15 cellular contexts compared by ENCODE assay signal in genomic region chr13:110511509-110512181, GRCh38. TPM values are rescaled to one million over a fixed set of nuclear protein-coding genes. Genes with fewer than 3 reads are reported as not detected.
DNase-seq lines count a peak whose midpoint lies in the region; ATAC-seq and TF ChIP-seq lines count a peak whose summit lies in the region.
"Had no signal": no experiment of that assay in that cellular context is flagged by ENCODE, and none has a peak within 500 bp of the region (broad histone marks: within the 10 kb centered on the region; RNA-seq: fewer than 3 reads in every experiment).

No MANE protein-coding gene starts in this region.

- DNase-seq in BE2C (peak; percentile 54), WTC11 (ENCODE audit: low spot score) (no peak), neuronal stem cell (ENCODE audit: low spot score) (no peak), lower leg skin (ENCODE audit: low spot score in 2 of 2) (no peak), GF-D8 (lab: John Stamatoyannopoulos, UW) (no peak)
- no peak for DNase-seq in activated CD4-positive, alpha-beta T cell treated with anti-CD3 and anti-CD28 coated beads, Interleukin-2, amount 10 ng/mL, durations not matched to agents 24 days and 14 days
- DNase-seq: CD4-positive, alpha-beta T cell; MV-4-11; NCI-H1930; NCI-H82; OCI-M1; Right ventricle myocardium superior; SW 1271 had no signal

- H2AFZ ChIP-seq in neuronal stem cell (ENCODE audit: low read length) = no peak overlapping the region

- no CpG with 5 or more reads among the region's 31 CpGs for WGBS in neuronal stem cell (ENCODE audit: extremely low coverage in 2 of 2, insufficient read length in 2 of 2, insufficient replicate concordance in 1 of 2), 2 donors
- 93 to 95% methylated on average over 31 of the region's 31 CpGs for WGBS in lower leg skin, 2 donors

- H3K79me1 ChIP-seq in neuronal stem cell (ENCODE audit: low read depth, low read length) = no peaks in the 10 kb centered on the region

- H3K4me3 ChIP-seq in BE2C (ENCODE audit: low read depth, low read length) (no peak overlapping the region), BLaER1 (no peak overlapping the region), neuronal stem cell (ENCODE audit: low read length in 2 of 2) (peak overlapping the region in 1 of 2 donors; percentile 23), lower leg skin (ENCODE audit: low read depth, poor library complexity, severe bottlenecking) (no peak overlapping the region)

- TF ChIP-seq CTCF in BE2C (IDR thresholded peaks at IDR 0.05; ENCODE audit: low read depth, low read length) (peak; percentile 41), WTC11 (IDR thresholded peaks at IDR 0.05) (no peak), lower leg skin (IDR thresholded peaks at IDR 0.05) (no peak)

- no peak overlapping the region for H4K91ac ChIP-seq in neuronal stem cell (ENCODE audit: low read depth, low read length, poor library complexity)

- no peak overlapping the region for H3K9ac ChIP-seq in BLaER1
- no peak overlapping the region for H3K9ac ChIP-seq in neuronal stem cell (ENCODE audit: low read depth, low read length, poor library complexity)
- H3K9ac ChIP-seq: KMS-11 had no signal

- no peaks in the 10 kb centered on the region for H4K20me1 ChIP-seq in BLaER1

- H3K36me3 Mint-ChIP-seq in WTC11 = peaks cover 15% of the 10 kb centered on the region; the same call in 1 of the 2 replicates
- no peaks in the 10 kb centered on the region for H3K36me3 Mint-ChIP-seq in activated CD4-positive, alpha-beta T cell treated with anti-CD3 and anti-CD28 coated beads, Interleukin-2, amount 10 ng/mL, durations not matched to agents 24 days and 14 days (ENCODE audit: low read depth)

- no peaks in the 10 kb centered on the region for H3K9me3 ChIP-seq in BE2C
- H3K9me3 ChIP-seq in BLaER1 = no peaks in the 10 kb centered on the region
- H3K9me3 ChIP-seq in neuronal stem cell (replicated peaks in 1 of 2; ENCODE audit: control insufficient read depth in 2 of 2, insufficient read depth in 1 of 2, low read depth in 1 of 2, low read length in 2 of 2) = peaks cover 3 to 15% of the 10 kb centered on the region in 2 donors

- H2BK12ac ChIP-seq in neuronal stem cell (ENCODE audit: low read length) = no peak overlapping the region

- no peak overlapping the region for H3K14ac ChIP-seq in neuronal stem cell (ENCODE audit: low read length)

- no peak overlapping the region for H2AK5ac ChIP-seq in neuronal stem cell (ENCODE audit: low read depth, low read length)

- intact Hi-C loops in lower leg skin (cut with DNase I; ENCODE audit: low total_unique reads) = no loop called here
- intact Hi-C loops in activated CD4-positive, alpha-beta T cell treated with anti-CD3 and anti-CD28 coated beads, Interleukin-2, amount 10 ng/mL, durations not matched to agents 24 days and 14 days (cut with micrococcal nuclease) = no loop called here

- no peak overlapping the region for H3K4me3 Mint-ChIP-seq in WTC11
- H3K4me3 Mint-ChIP-seq in activated CD4-positive, alpha-beta T cell treated with anti-CD3 and anti-CD28 coated beads, Interleukin-2, amount 10 ng/mL, durations not matched to agents 24 days and 14 days = no peak overlapping the region
- H3K4me3 Mint-ChIP-seq: CD4-positive, alpha-beta T cell had no signal

- no peak overlapping the region for H3K18ac ChIP-seq in neuronal stem cell (ENCODE audit: low read length)

- H3K36me3 ChIP-seq in BE2C (no peaks in the 10 kb centered on the region), BLaER1 (no peaks in the 10 kb centered on the region), neuronal stem cell (replicated peaks in 1 of 2; ENCODE audit: control insufficient read depth in 2 of 2, insufficient read depth in 2 of 2, low read length in 2 of 2) (peaks cover 36 to 79% of the 10 kb centered on the region in 2 donors)

- no peak for TF ChIP-seq POLR2A in lower leg skin (IDR thresholded peaks at IDR 0.05)

- no peak overlapping the region for H3K27ac ChIP-seq in BLaER1
- no peak overlapping the region for H3K27ac ChIP-seq in neuronal stem cell (replicated peaks; ENCODE audit: low read length)
- H3K27ac ChIP-seq: KMS-11 had no signal

- H3K4ac ChIP-seq in neuronal stem cell (ENCODE audit: low read length) = no peak overlapping the region

- H3K4me1 ChIP-seq in BE2C (peaks cover 9% of the 10 kb centered on the region; the same call in 1 of the 2 replicates), BLaER1 (peaks cover 83% of the 10 kb centered on the region), neuronal stem cell (ENCODE audit: control insufficient read depth in 2 of 2, insufficient read depth in 1 of 2, low read depth in 1 of 2, low read length in 2 of 2) (peaks cover 0 to 4% of the 10 kb centered on the region in 2 donors)

- no peak overlapping the region for H4K8ac ChIP-seq in neuronal stem cell (ENCODE audit: low read depth, low read length)

- H2BK5ac ChIP-seq in neuronal stem cell (ENCODE audit: low read length) = no peak overlapping the region

- no peaks in the 10 kb centered on the region for H3K9me3 Mint-ChIP-seq in WTC11
- H3K9me3 Mint-ChIP-seq in activated CD4-positive, alpha-beta T cell treated with anti-CD3 and anti-CD28 coated beads, Interleukin-2, amount 10 ng/mL, durations not matched to agents 24 days and 14 days = no peaks in the 10 kb centered on the region
- H3K9me3 Mint-ChIP-seq: CD4-positive, alpha-beta T cell had no signal

- H3K27ac Mint-ChIP-seq in WTC11 = 0 out of 2 replicates have a peak overlapping the region, but pooled peaks have one; percentile 41
- no peak overlapping the region for H3K27ac Mint-ChIP-seq in activated CD4-positive, alpha-beta T cell treated with anti-CD3 and anti-CD28 coated beads, Interleukin-2, amount 10 ng/mL, durations not matched to agents 24 days and 14 days
- H3K27ac Mint-ChIP-seq: CD4-positive, alpha-beta T cell had no signal

- H3K4me2 ChIP-seq in BLaER1 = peak overlapping the region; percentile 77
- no peak overlapping the region for H3K4me2 ChIP-seq in neuronal stem cell (ENCODE audit: insufficient read depth, low read length, poor library complexity, severe bottlenecking)
- H3K4me2 ChIP-seq: KMS-11 had no signal

- CTCF ChIA-PET in WTC11 (lab: Charles Lee) = no interaction called here

- no peaks in the 10 kb centered on the region for H3K27me3 Mint-ChIP-seq in WTC11 (ENCODE audit: low read depth)
- H3K27me3 Mint-ChIP-seq in activated CD4-positive, alpha-beta T cell treated with anti-CD3 and anti-CD28 coated beads, Interleukin-2, amount 10 ng/mL, durations not matched to agents 24 days and 14 days = no peaks in the 10 kb centered on the region

- H2BK15ac ChIP-seq in neuronal stem cell (ENCODE audit: low read length) = no peak overlapping the region

- peaks cover 13% of the 10 kb centered on the region; the same call in 1 of the 2 replicates for H3K4me1 Mint-ChIP-seq in WTC11
- H3K4me1 Mint-ChIP-seq in activated CD4-positive, alpha-beta T cell treated with anti-CD3 and anti-CD28 coated beads, Interleukin-2, amount 10 ng/mL, durations not matched to agents 24 days and 14 days = peaks cover 4% of the 10 kb centered on the region

- peak overlapping the region; percentile 12 for H3K23ac ChIP-seq in neuronal stem cell (ENCODE audit: low read depth, low read length, poor library complexity)

- POLR2A ChIA-PET in WTC11 (lab: Charles Lee) = no interaction called here

- H2BK120ac ChIP-seq in neuronal stem cell (ENCODE audit: low read depth, low read length) = no peak overlapping the region

- no peak for ATAC-seq in WTC11

- H3K27me3 ChIP-seq in BE2C = peaks cover 9% of the 10 kb centered on the region
- H3K27me3 ChIP-seq in BLaER1 = no peaks in the 10 kb centered on the region
- peaks cover 0 to 2% (median 0%) of the 10 kb centered on the region in 3 experiments for H3K27me3 ChIP-seq in neuronal stem cell (ENCODE audit: control insufficient read depth in 3 of 3, insufficient read depth in 3 of 3, low read depth in 1 of 3, low read length in 3 of 3)

TF ChIP-seq in WTC11, 78 proteins besides CTCF, POLR2A, EP300 and RAD21 (continues in another document):
- TF ChIP-seq TEAD1 (CRISPR knock-in tag; IDR thresholded peaks at IDR 0.05) = no peak
- TF ChIP-seq, protein P1, sequence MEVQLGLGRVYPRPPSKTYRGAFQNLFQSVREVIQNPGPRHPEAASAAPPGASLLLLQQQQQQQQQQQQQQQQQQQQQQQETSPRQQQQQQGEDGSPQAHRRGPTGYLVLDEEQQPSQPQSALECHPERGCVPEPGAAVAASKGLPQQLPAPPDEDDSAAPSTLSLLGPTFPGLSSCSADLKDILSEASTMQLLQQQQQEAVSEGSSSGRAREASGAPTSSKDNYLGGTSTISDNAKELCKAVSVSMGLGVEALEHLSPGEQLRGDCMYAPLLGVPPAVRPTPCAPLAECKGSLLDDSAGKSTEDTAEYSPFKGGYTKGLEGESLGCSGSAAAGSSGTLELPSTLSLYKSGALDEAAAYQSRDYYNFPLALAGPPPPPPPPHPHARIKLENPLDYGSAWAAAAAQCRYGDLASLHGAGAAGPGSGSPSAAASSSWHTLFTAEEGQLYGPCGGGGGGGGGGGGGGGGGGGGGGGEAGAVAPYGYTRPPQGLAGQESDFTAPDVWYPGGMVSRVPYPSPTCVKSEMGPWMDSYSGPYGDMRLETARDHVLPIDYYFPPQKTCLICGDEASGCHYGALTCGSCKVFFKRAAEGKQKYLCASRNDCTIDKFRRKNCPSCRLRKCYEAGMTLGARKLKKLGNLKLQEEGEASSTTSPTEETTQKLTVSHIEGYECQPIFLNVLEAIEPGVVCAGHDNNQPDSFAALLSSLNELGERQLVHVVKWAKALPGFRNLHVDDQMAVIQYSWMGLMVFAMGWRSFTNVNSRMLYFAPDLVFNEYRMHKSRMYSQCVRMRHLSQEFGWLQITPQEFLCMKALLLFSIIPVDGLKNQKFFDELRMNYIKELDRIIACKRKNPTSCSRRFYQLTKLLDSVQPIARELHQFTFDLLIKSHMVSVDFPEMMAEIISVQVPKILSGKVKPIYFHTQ (CRISPR knock-in tag; IDR thresholded peaks at IDR 0.05) = no peak

RNA-seq across cellular contexts. Expression of gene RAB20, which starts 49.9 kb away (rescaled TPM):
- polyA plus RNA-seq in BE2C (2012; ENCODE audit: insufficient read depth, insufficient read length, low read depth) = 0.48 TPM
- total RNA-seq in WTC11 (2021) = 14.3 to 19.0 TPM (median 18.6 TPM) in 3 replicates
- polyA plus RNA-seq in neuronal stem cell (2013, experiment 1 of 2) = 0.56 TPM
- polyA plus RNA-seq in neuronal stem cell (2013, experiment 2 of 2) = 0.76 TPM
- 1 to 10 TPM; 3.9 to 9.1 (median 6.2) TPM for total RNA-seq in lower leg skin
- total RNA-seq in activated CD4-positive, alpha-beta T cell treated with anti-CD3 and anti-CD28 coated beads, Interleukin-2, amount 10 ng/mL, durations not matched to agents 24 days and 14 days = 2.8 and 3.2 TPM in 2 replicates
